11 cellular contexts compared by ENCODE assay signal in genomic region chr5:177477701-177478477, GRCh38. TPM values are rescaled to one million over a fixed set of nuclear protein-coding genes. Genes with fewer than 3 reads are reported as not detected.
DNase-seq lines count a peak whose midpoint lies in the region; ATAC-seq and TF ChIP-seq lines count a peak whose summit lies in the region.
"Had no signal": no experiment of that assay in that cellular context is flagged by ENCODE, and none has a peak within 500 bp of the region (broad histone marks: within the 10 kb centered on the region; RNA-seq: fewer than 3 reads in every experiment).

No MANE protein-coding gene starts in this region.

- DNase-seq in CD4-positive, alpha-beta T cell, result no peak
- peak; percentile 22 for DNase-seq in activated CD8-positive, alpha-beta T cell treated with anti-CD3 and anti-CD28 coated beads for 36 hours
- DNase-seq in natural killer cell treated with Interleukin-12 subunit alpha and Interleukin-12 subunit beta and Interleukin-15 and Interleukin-18, amount 100 ng/mL, for 72 hours (ENCODE audit: low spot score), result no peak
- DNase-seq in germinal center (ENCODE audit: low spot score), result no peak
- DNase-seq: DMS 273 treated with DMSO at 0.1 percent for 48 hours; NCI-H1105; OCI-M1; stimulated activated CD4-positive, alpha-beta T cell treated with anti-CD3 and anti-CD28 coated beads, Interleukin-15, amount 100 ng/mL, for 24 hours; testis had no signal

- POLR2A ChIA-PET in CD4-positive, alpha-beta T cell (lab: Charles Lee), result interaction anchor here (0.9 to 1.2 kb wide), 3 partner anchors 31 to 52 kb away, joined by 3 to 5 read pairs (median 3); partner anchors contain the start of gene GRK6
- POLR2A ChIA-PET in activated CD8-positive, alpha-beta T cell treated with anti-CD3 and anti-CD28 coated beads for 36 hours (lab: Charles Lee), result interaction anchor here (0.6 to 22.8 kb wide), 10 partner anchors 17 to 167 kb away, joined by 3 to 294 read pairs (median 3); partner anchors contain the start of genes PDLIM7, PRR7 and SLC34A1

- H3K9me3 Mint-ChIP-seq in CD4-positive, alpha-beta T cell, result no peaks in the 10 kb centered on the region
- no peaks in the 10 kb centered on the region for H3K9me3 Mint-ChIP-seq in activated CD8-positive, alpha-beta T cell treated with anti-CD3 and anti-CD28 coated beads for 36 hours
- H3K9me3 Mint-ChIP-seq in natural killer cell treated with Interleukin-12 subunit alpha and Interleukin-12 subunit beta and Interleukin-15 and Interleukin-18, amount 100 ng/mL, for 72 hours, result no peaks in the 10 kb centered on the region

- H3K9me3 ChIP-seq in CD4-positive, alpha-beta T cell (ENCODE audit: control insufficient read depth, low read length), result no peaks in the 10 kb centered on the region
- H3K9me3 ChIP-seq: testis had no signal

- no peaks in the 10 kb centered on the region for H3K36me3 Mint-ChIP-seq in CD4-positive, alpha-beta T cell (ENCODE audit: low read depth)
- peaks cover 8% of the 10 kb centered on the region for H3K36me3 Mint-ChIP-seq in activated CD8-positive, alpha-beta T cell treated with anti-CD3 and anti-CD28 coated beads for 36 hours (ENCODE audit: low read depth)
- H3K36me3 Mint-ChIP-seq in natural killer cell treated with Interleukin-12 subunit alpha and Interleukin-12 subunit beta and Interleukin-15 and Interleukin-18, amount 100 ng/mL, for 72 hours, result no peaks in the 10 kb centered on the region

- H3K27me3 ChIP-seq in CD4-positive, alpha-beta T cell (ENCODE audit: control insufficient read depth, insufficient read depth, low read length), result no peaks in the 10 kb centered on the region
- H3K27me3 ChIP-seq: testis had no signal

- no peak overlapping the region for H3K27ac ChIP-seq in CD4-positive, alpha-beta T cell (ENCODE audit: low read depth, low read length)

- no peak for ATAC-seq in CD4-positive, alpha-beta T cell (ENCODE audit: poor library complexity)
- no peak for ATAC-seq in activated CD8-positive, alpha-beta T cell treated with anti-CD3 and anti-CD28 coated beads for 36 hours
- no peak for ATAC-seq in natural killer cell treated with Interleukin-12 subunit alpha and Interleukin-12 subunit beta and Interleukin-15 and Interleukin-18, amount 100 ng/mL, for 72 hours
- ATAC-seq in HG03432 (IDR thresholded peaks at IDR 0.05; ENCODE audit: unreplicated experiment) (no peak), HG02798 (IDR thresholded peaks at IDR 0.05; ENCODE audit: poor library complexity, unreplicated experiment) (no peak)

- H3K27me3 Mint-ChIP-seq in CD4-positive, alpha-beta T cell, result peaks cover 6% of the 10 kb centered on the region
- H3K27me3 Mint-ChIP-seq in activated CD8-positive, alpha-beta T cell treated with anti-CD3 and anti-CD28 coated beads for 36 hours, result no peaks in the 10 kb centered on the region
- peaks cover 7 to 8% of the 10 kb centered on the region in 2 donors for H3K27me3 Mint-ChIP-seq in natural killer cell treated with Interleukin-12 subunit alpha and Interleukin-12 subunit beta and Interleukin-15 and Interleukin-18, amount 100 ng/mL, for 72 hours

- peak overlapping the region; percentile 17 for H3K27ac Mint-ChIP-seq in CD4-positive, alpha-beta T cell
- peak overlapping the region; percentile 98 for H3K27ac Mint-ChIP-seq in activated CD8-positive, alpha-beta T cell treated with anti-CD3 and anti-CD28 coated beads for 36 hours
- peak overlapping the region; percentile 89 to 97 for H3K27ac Mint-ChIP-seq in natural killer cell treated with Interleukin-12 subunit alpha and Interleukin-12 subunit beta and Interleukin-15 and Interleukin-18, amount 100 ng/mL, for 72 hours

- H3K4me1 Mint-ChIP-seq in CD4-positive, alpha-beta T cell (ENCODE audit: low read depth), result peaks cover 36% of the 10 kb centered on the region
- H3K4me1 Mint-ChIP-seq in activated CD8-positive, alpha-beta T cell treated with anti-CD3 and anti-CD28 coated beads for 36 hours (ENCODE audit: low read depth), result peaks cover 55% of the 10 kb centered on the region
- H3K4me1 Mint-ChIP-seq in natural killer cell treated with Interleukin-12 subunit alpha and Interleukin-12 subunit beta and Interleukin-15 and Interleukin-18, amount 100 ng/mL, for 72 hours (ENCODE audit: low read depth in 2 of 2), result peaks cover 34 to 42% of the 10 kb centered on the region in 2 donors

- intact Hi-C loops in CD4-positive, alpha-beta T cell (cut with DNase I, micrococcal nuclease), result no loop called here
- intact Hi-C loops in activated CD8-positive, alpha-beta T cell treated with anti-CD3 and anti-CD28 coated beads for 36 hours (cut with micrococcal nuclease), result no loop called here

- CTCF ChIA-PET in CD4-positive, alpha-beta T cell (lab: Charles Lee), result interaction anchor here (0.9 kb wide), 1 partner anchor 73 kb away, joined by 3 read pairs; no protein-coding TSS in a partner anchor
- CTCF ChIA-PET in activated CD8-positive, alpha-beta T cell treated with anti-CD3 and anti-CD28 coated beads for 36 hours (lab: Charles Lee), result interaction anchor here (0.9 to 6.5 kb wide), 10 partner anchors 11 to 168 kb away, joined by 3 to 48 read pairs (median 6); partner anchors contain the start of gene PDLIM7

- TF ChIP-seq CTCF in CD4-positive, alpha-beta T cell (IDR thresholded peaks at IDR 0.05), result no peak
- no peak for TF ChIP-seq CTCF in activated CD8-positive, alpha-beta T cell treated with anti-CD3 and anti-CD28 coated beads for 36 hours (IDR thresholded peaks at IDR 0.05)

- H3K4me3 Mint-ChIP-seq in CD4-positive, alpha-beta T cell, result peak overlapping the region; percentile 34
- no peak overlapping the region for H3K4me3 Mint-ChIP-seq in activated CD8-positive, alpha-beta T cell treated with anti-CD3 and anti-CD28 coated beads for 36 hours
- H3K4me3 Mint-ChIP-seq in natural killer cell treated with Interleukin-12 subunit alpha and Interleukin-12 subunit beta and Interleukin-15 and Interleukin-18, amount 100 ng/mL, for 72 hours, result no peak overlapping the region

RNA-seq across cellular contexts. Expression of gene DBN1, which starts 4.5 kb away (rescaled TPM):
- total RNA-seq in CD4-positive, alpha-beta T cell, result 1 to 10 TPM; 1.8 to 2.5 TPM
- total RNA-seq in activated CD8-positive, alpha-beta T cell treated with anti-CD3 and anti-CD28 coated beads for 36 hours, result 100 to 1,000 TPM; 101 to 105 TPM
- total RNA-seq in natural killer cell treated with Interleukin-12 subunit alpha and Interleukin-12 subunit beta and Interleukin-15 and Interleukin-18, amount 100 ng/mL, for 72 hours, result 10 to 100 TPM in 1 of 2 donors, 1 to 10 TPM in 1; 7.1 to 13.3 TPM

RNA-seq across cellular contexts. Expression of gene PDLIM7, which starts 19.5 kb away (rescaled TPM):
- total RNA-seq in CD4-positive, alpha-beta T cell, result 1 to 10 TPM; 5.2 to 6.0 TPM
- total RNA-seq in activated CD8-positive, alpha-beta T cell treated with anti-CD3 and anti-CD28 coated beads for 36 hours, result 10 to 100 TPM; 68.4 to 73.0 TPM
- total RNA-seq in natural killer cell treated with Interleukin-12 subunit alpha and Interleukin-12 subunit beta and Interleukin-15 and Interleukin-18, amount 100 ng/mL, for 72 hours, result 10 to 100 TPM; 15.5 to 39.1 TPM

RNA-seq across cellular contexts. Expression of gene PRR7, which starts 31.3 kb away (rescaled TPM):
- 10 to 100 TPM; 23.3 to 23.5 TPM for total RNA-seq in CD4-positive, alpha-beta T cell
- total RNA-seq in activated CD8-positive, alpha-beta T cell treated with anti-CD3 and anti-CD28 coated beads for 36 hours, result 10 to 100 TPM; 32.6 to 36.4 TPM
- 1 to 10 TPM in 1 of 2 donors, under 1 TPM in 1; 0.83 to 2.6 TPM for total RNA-seq in natural killer cell treated with Interleukin-12 subunit alpha and Interleukin-12 subunit beta and Interleukin-15 and Interleukin-18, amount 100 ng/mL, for 72 hours

RNA-seq across cellular contexts. Expression of gene DOK3, which starts 31.7 kb away (rescaled TPM):
- total RNA-seq in CD4-positive, alpha-beta T cell, result 1 to 10 TPM; 1.3 to 1.4 TPM
- 1 to 10 TPM; 7.4 to 8.0 TPM for total RNA-seq in activated CD8-positive, alpha-beta T cell treated with anti-CD3 and anti-CD28 coated beads for 36 hours
- 10 to 100 TPM; 10.0 to 18.0 TPM for total RNA-seq in natural killer cell treated with Interleukin-12 subunit alpha and Interleukin-12 subunit beta and Interleukin-15 and Interleukin-18, amount 100 ng/mL, for 72 hours

RNA-seq across cellular contexts. Expression of gene DDX41, which starts 38.9 kb away (rescaled TPM):
- total RNA-seq in CD4-positive, alpha-beta T cell, result 10 to 100 TPM; 49.6 to 49.7 TPM
- 100 to 1,000 TPM; 226 to 228 TPM for total RNA-seq in activated CD8-positive, alpha-beta T cell treated with anti-CD3 and anti-CD28 coated beads for 36 hours
- 100 to 1,000 TPM; 162 to 168 TPM for total RNA-seq in natural killer cell treated with Interleukin-12 subunit alpha and Interleukin-12 subunit beta and Interleukin-15 and Interleukin-18, amount 100 ng/mL, for 72 hours

Comparison
In these comparisons a context has a peak if more than half of its experiments do, and no peak if none do; other contexts are left out.
1. H3K27ac Mint-ChIP-seq: peak in every context shown above with its lines; median percentile 98 in activated CD8-positive, alpha-beta T cell treated with anti-CD3 and anti-CD28 coated beads for 36 hours; 93 in natural killer cell treated with Interleukin-12 subunit alpha and Interleukin-12 subunit beta and Interleukin-15 and Interleukin-18, amount 100 ng/mL, for 72 hours; 17 in CD4-positive, alpha-beta T cell.
2. RNA of gene DBN1, which starts 4.5 kb away (total RNA-seq): 101 to 105 TPM in activated CD8-positive, alpha-beta T cell treated with anti-CD3 and anti-CD28 coated beads for 36 hours; 7.1 to 13.3 TPM in natural killer cell treated with Interleukin-12 subunit alpha and Interleukin-12 subunit beta and Interleukin-15 and Interleukin-18, amount 100 ng/mL, for 72 hours and 1.8 to 2.5 TPM in CD4-positive, alpha-beta T cell; every median in the first group is over 4 times any median in the second.
3. RNA of gene PRR7, which starts 31.3 kb away (total RNA-seq): 32.6 to 36.4 TPM in activated CD8-positive, alpha-beta T cell treated with anti-CD3 and anti-CD28 coated beads for 36 hours and 23.3 to 23.5 TPM in CD4-positive, alpha-beta T cell; 0.83 to 2.6 TPM in natural killer cell treated with Interleukin-12 subunit alpha and Interleukin-12 subunit beta and Interleukin-15 and Interleukin-18, amount 100 ng/mL, for 72 hours; every median in the first group is over 4 times any median in the second.